Comparison of ENCODE assay signal across 10 cellular contexts in genomic region chr12:109952160-109952858, GRCh38. TPM values are rescaled to one million over a fixed set of nuclear protein-coding genes. Genes with fewer than 3 reads are reported as not detected.
DNase-seq lines count a peak whose midpoint lies in the region; ATAC-seq lines count a peak whose summit lies in the region.
"Had no signal": no experiment of that assay in that cellular context is flagged by ENCODE, and none has a peak within 500 bp of the region (broad histone marks: within the 10 kb centered on the region; RNA-seq: fewer than 3 reads in every experiment).

No MANE protein-coding gene starts in this region.

- H3K9me3 Mint-ChIP-seq in activated CD4-positive, alpha-beta memory T cell treated with anti-CD3 and anti-CD28 coated beads, Interleukin-2, amount 10 ng/mL, durations not matched to agents 7 days and 5 days, result no peaks in the 10 kb centered on the region
- no peaks in the 10 kb centered on the region for H3K9me3 Mint-ChIP-seq in memory B cell

- CTCF ChIA-PET in activated CD4-positive, alpha-beta memory T cell treated with anti-CD3 and anti-CD28 coated beads, Interleukin-2, amount 10 ng/mL, durations not matched to agents 7 days and 5 days (lab: Charles Lee), result interaction anchor here (1.0 to 1.2 kb wide), 3 partner anchors 8 to 64 kb away, joined by 3 to 4 read pairs (median 3); no protein-coding TSS in a partner anchor

- H3K27me3 Mint-ChIP-seq in activated CD4-positive, alpha-beta memory T cell treated with anti-CD3 and anti-CD28 coated beads, Interleukin-2, amount 10 ng/mL, durations not matched to agents 7 days and 5 days, result no peaks in the 10 kb centered on the region
- no peaks in the 10 kb centered on the region for H3K27me3 Mint-ChIP-seq in memory B cell

- H3K36me3 Mint-ChIP-seq in activated CD4-positive, alpha-beta memory T cell treated with anti-CD3 and anti-CD28 coated beads, Interleukin-2, amount 10 ng/mL, durations not matched to agents 7 days and 5 days (ENCODE audit: low read depth), result peaks cover 79% of the 10 kb centered on the region
- peaks cover 32% of the 10 kb centered on the region for H3K36me3 Mint-ChIP-seq in memory B cell

- peak; percentile 52 for DNase-seq in Ammon's horn (ENCODE audit: low spot score)
- DNase-seq in activated CD4-positive, alpha-beta memory T cell treated with anti-CD3 and anti-CD28 coated beads, Interleukin-2, amount 10 ng/mL, durations not matched to agents 7 days and 5 days, result no peak
- DNase-seq in memory B cell (ENCODE audit: low spot score in 2 of 2), result peak in 1 of 2 donors; percentile 32
- no peak for DNase-seq in cerebellum (ENCODE audit: low spot score)
- DNase-seq in activated CD8-positive, alpha-beta memory T cell treated with anti-CD3 and anti-CD28 coated beads, Interleukin-2, amount 50 U/mL, for 48 hours, result no peak
- no peak for DNase-seq in NOMO-1 (lab: John Stamatoyannopoulos, UW; ENCODE audit: unreplicated experiment in 2 of 2)
- DNase-seq: DMS79, Kasumi-1 had no signal

- ATAC-seq in GM21381 (IDR thresholded peaks at IDR 0.05; ENCODE audit: unreplicated experiment) (peak; percentile 50), memory B cell (ENCODE audit: low read depth) (peak; percentile 95), HG03095 (IDR thresholded peaks at IDR 0.05; ENCODE audit: unreplicated experiment) (no peak)

- H3K27ac Mint-ChIP-seq in activated CD4-positive, alpha-beta memory T cell treated with anti-CD3 and anti-CD28 coated beads, Interleukin-2, amount 10 ng/mL, durations not matched to agents 7 days and 5 days, result peak overlapping the region; percentile 32
- peak overlapping the region; percentile 76 for H3K27ac Mint-ChIP-seq in memory B cell

- H3K4me3 Mint-ChIP-seq in activated CD4-positive, alpha-beta memory T cell treated with anti-CD3 and anti-CD28 coated beads, Interleukin-2, amount 10 ng/mL, durations not matched to agents 7 days and 5 days, result no peak overlapping the region
- H3K4me3 Mint-ChIP-seq in memory B cell, result peak overlapping the region; percentile 1

- POLR2A ChIA-PET in activated CD4-positive, alpha-beta memory T cell treated with anti-CD3 and anti-CD28 coated beads, Interleukin-2, amount 10 ng/mL, durations not matched to agents 7 days and 5 days (lab: Charles Lee), result interaction anchor here (1.0 to 1.7 kb wide), 2 partner anchors 12 to 15 kb away, joined by 3 to 5 read pairs; no protein-coding TSS in a partner anchor

- H3K4me1 Mint-ChIP-seq in activated CD4-positive, alpha-beta memory T cell treated with anti-CD3 and anti-CD28 coated beads, Interleukin-2, amount 10 ng/mL, durations not matched to agents 7 days and 5 days, result peaks cover 32% of the 10 kb centered on the region
- H3K4me1 Mint-ChIP-seq in memory B cell, result peaks cover 21% of the 10 kb centered on the region

RNA-seq across cellular contexts. Expression of gene GIT2, which starts 43.9 kb away (rescaled TPM):
- total RNA-seq in activated CD4-positive, alpha-beta memory T cell treated with anti-CD3 and anti-CD28 coated beads, Interleukin-2, amount 10 ng/mL, durations not matched to agents 7 days and 5 days, result 100 to 1,000 TPM; 107 to 112 TPM
- total RNA-seq in cerebellum, result 63.5 TPM

RNA-seq across cellular contexts. Expression of gene ANKRD13A, which starts 46.9 kb away (rescaled TPM):
- total RNA-seq in activated CD4-positive, alpha-beta memory T cell treated with anti-CD3 and anti-CD28 coated beads, Interleukin-2, amount 10 ng/mL, durations not matched to agents 7 days and 5 days, result 10 to 100 TPM; 84.3 to 85.2 TPM
- total RNA-seq in cerebellum, result 45.3 TPM

RNA-seq across cellular contexts. Expression of gene TCHP, which starts 52.2 kb away (rescaled TPM):
- 10 to 100 TPM; 35.0 to 35.3 TPM for total RNA-seq in activated CD4-positive, alpha-beta memory T cell treated with anti-CD3 and anti-CD28 coated beads, Interleukin-2, amount 10 ng/mL, durations not matched to agents 7 days and 5 days
- total RNA-seq in cerebellum, result 10.6 TPM
